Comparison of ENCODE assay signal across 1 cellular context in the genomic region with DNA sequence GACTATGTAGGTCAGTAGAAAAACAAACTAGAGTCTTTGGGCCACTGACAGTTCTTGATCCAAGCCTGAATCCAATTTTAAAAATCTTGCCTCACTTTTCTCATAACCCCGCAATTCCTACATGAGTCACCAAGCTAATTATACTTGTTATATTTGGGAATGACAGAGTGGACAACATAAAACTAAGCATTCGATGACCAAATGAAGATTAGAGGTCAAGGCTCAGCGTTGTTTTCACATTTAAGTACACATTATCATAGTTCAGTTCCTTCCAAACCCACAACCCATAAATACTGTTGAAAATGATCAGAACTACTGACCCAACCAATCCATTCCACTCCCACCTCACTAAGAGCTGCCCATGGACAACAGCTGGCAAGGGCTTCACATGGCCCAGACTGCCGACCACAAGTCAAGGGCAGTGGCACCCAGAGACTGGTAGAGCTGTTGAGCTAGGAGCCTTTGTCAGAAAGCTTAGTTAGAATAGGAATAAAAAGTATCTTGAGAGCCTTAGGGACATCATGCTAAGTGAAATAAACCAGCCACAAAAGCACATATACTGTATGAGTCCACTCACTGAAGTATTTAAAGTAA.
TF ChIP-seq lines count a peak whose summit lies in the region.

No MANE protein-coding gene starts in this region.

TF ChIP-seq in HepG2, 621 proteins besides CTCF, POLR2A, EP300 and RAD21 (continued from another document):
- TF ChIP-seq PRDM15 (CRISPR knock-in tag; IDR thresholded peaks at IDR 0.05) (no peak), FOXK1 (CRISPR knock-in tag; IDR thresholded peaks at IDR 0.05; ENCODE audit: borderline replicate concordance, low read depth) (no peak), SMC3 (IDR thresholded peaks at IDR 0.05; ENCODE audit: low read length) (no peak), KAT7 (CRISPR knock-in tag; IDR thresholded peaks at IDR 0.05; ENCODE audit: borderline replicate concordance) (no peak), FOXC1 (CRISPR knock-in tag; IDR thresholded peaks at IDR 0.05; ENCODE audit: borderline replicate concordance) (no peak)
- TF ChIP-seq, protein P1, sequence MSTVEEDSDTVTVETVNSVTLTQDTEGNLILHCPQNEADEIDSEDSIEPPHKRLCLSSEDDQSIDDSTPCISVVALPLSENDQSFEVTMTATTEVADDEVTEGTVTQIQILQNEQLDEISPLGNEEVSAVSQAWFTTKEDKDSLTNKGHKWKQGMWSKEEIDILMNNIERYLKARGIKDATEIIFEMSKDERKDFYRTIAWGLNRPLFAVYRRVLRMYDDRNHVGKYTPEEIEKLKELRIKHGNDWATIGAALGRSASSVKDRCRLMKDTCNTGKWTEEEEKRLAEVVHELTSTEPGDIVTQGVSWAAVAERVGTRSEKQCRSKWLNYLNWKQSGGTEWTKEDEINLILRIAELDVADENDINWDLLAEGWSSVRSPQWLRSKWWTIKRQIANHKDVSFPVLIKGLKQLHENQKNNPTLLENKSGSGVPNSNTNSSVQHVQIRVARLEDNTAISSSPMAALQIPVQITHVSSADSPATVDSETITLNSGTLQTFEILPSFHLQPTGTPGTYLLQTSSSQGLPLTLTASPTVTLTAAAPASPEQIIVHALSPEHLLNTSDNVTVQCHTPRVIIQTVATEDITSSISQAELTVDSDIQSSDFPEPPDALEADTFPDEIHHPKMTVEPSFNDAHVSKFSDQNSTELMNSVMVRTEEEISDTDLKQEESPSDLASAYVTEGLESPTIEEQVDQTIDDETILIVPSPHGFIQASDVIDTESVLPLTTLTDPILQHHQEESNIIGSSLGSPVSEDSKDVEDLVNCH (CRISPR knock-in tag; IDR thresholded peaks at IDR 0.05), result no peak
TF ChIP-seq in HepG2: peak in this region for 0.
